Comparison of ENCODE assay signal across 8 cellular contexts in the genomic region with DNA sequence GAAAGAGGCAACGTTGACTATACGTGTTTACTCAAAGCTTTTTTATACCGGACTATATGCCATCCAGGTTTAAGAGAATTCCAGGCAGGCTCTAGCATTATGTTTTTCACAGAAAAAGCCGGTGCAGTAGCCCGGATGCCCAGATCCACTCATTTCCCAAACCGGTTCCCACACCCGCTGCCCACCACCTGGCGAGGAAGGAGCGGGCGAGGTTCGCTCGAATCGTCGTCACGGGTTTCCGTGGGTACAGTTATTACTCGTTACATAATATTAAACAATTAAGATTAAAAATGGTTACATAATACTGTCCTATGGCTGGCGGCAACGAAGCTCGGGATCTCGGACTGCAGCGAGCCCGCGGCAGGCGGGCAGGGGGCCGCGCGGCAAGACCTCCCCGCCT. TPM values are rescaled to one million over a fixed set of nuclear protein-coding genes. Genes with fewer than 3 reads are reported as not detected.
A peak's percentile ranks its signal among the peaks of the same experiment; 100 is the strongest.
DNase-seq lines count a peak whose midpoint lies in the region; ATAC-seq and TF ChIP-seq lines count a peak whose summit lies in the region.

No MANE protein-coding gene starts in this region.

- no peak for DNase-seq in activated T-cell treated with anti-CD3 and anti-CD28 coated beads, Interleukin-2, amount 50 U/mL, for 24 hours
- DNase-seq in activated T-cell treated with anti-CD3 and anti-CD28 coated beads for 4 hours, result no peak
- DNase-seq in activated naive CD8-positive, alpha-beta T cell treated with anti-CD3 and anti-CD28 coated beads, Interleukin-2, amount 50 U/mL, for 24 hours, result no peak
- no peak for DNase-seq in stomach
- no peak for DNase-seq in MM.1S

- TF ChIP-seq CTCF in stomach (IDR thresholded peaks at IDR 0.05) (no peak), MM.1S (IDR thresholded peaks at IDR 0.05; ENCODE audit: low read length) (no peak)

- no peaks in the 10 kb centered on the region for H3K27me3 ChIP-seq in stomach
- H3K27me3 ChIP-seq in MM.1S (replicated peaks; ENCODE audit: insufficient read depth, low read length), result no peaks in the 10 kb centered on the region

- H3K36me3 ChIP-seq in stomach (no peaks in the 10 kb centered on the region), MM.1S (replicated peaks; ENCODE audit: insufficient read depth, low read length) (no peaks in the 10 kb centered on the region)

- H3K4me3 Mint-ChIP-seq in activated T-cell treated with anti-CD3 and anti-CD28 coated beads, Interleukin-2, amount 50 U/mL, for 24 hours, result peak overlapping the region; percentile 64
- peak overlapping the region; percentile 53 for H3K4me3 Mint-ChIP-seq in activated naive CD8-positive, alpha-beta T cell treated with anti-CD3 and anti-CD28 coated beads, Interleukin-2, amount 50 U/mL, for 24 hours

- no peaks in the 10 kb centered on the region for H3K9me2 ChIP-seq in MM.1S (replicated peaks; ENCODE audit: insufficient read depth, low read length)

- peaks cover 26% of the 10 kb centered on the region for H3K27me3 Mint-ChIP-seq in activated T-cell treated with anti-CD3 and anti-CD28 coated beads, Interleukin-2, amount 50 U/mL, for 24 hours
- peaks cover 40% of the 10 kb centered on the region for H3K27me3 Mint-ChIP-seq in activated naive CD8-positive, alpha-beta T cell treated with anti-CD3 and anti-CD28 coated beads, Interleukin-2, amount 50 U/mL, for 24 hours

- WGBS in stomach, 5 donors, result 37 to 83% (median 51%) methylated on average over 24 to 29 of the region's 29 CpGs

- H2AFZ ChIP-seq in MM.1S (ENCODE audit: low read length), result no peak overlapping the region

- H3K27ac ChIP-seq in stomach (peak overlapping the region in 1 of 5 donors; percentile 68), MM.1S (ENCODE audit: low read length) (no peak overlapping the region)

- H3K36me3 Mint-ChIP-seq in activated T-cell treated with anti-CD3 and anti-CD28 coated beads, Interleukin-2, amount 50 U/mL, for 24 hours (ENCODE audit: low read depth), result no peaks in the 10 kb centered on the region
- no peaks in the 10 kb centered on the region for H3K36me3 Mint-ChIP-seq in activated naive CD8-positive, alpha-beta T cell treated with anti-CD3 and anti-CD28 coated beads, Interleukin-2, amount 50 U/mL, for 24 hours (ENCODE audit: low read depth)

- H3K4me1 ChIP-seq in stomach, result peaks cover 14 to 73% (median 54%) of the 10 kb centered on the region in 4 donors
- H3K4me1 ChIP-seq in MM.1S (ENCODE audit: low read length), result no peaks in the 10 kb centered on the region

- H3K9me3 Mint-ChIP-seq in activated T-cell treated with anti-CD3 and anti-CD28 coated beads, Interleukin-2, amount 50 U/mL, for 24 hours, result no peaks in the 10 kb centered on the region
- H3K9me3 Mint-ChIP-seq in activated naive CD8-positive, alpha-beta T cell treated with anti-CD3 and anti-CD28 coated beads, Interleukin-2, amount 50 U/mL, for 24 hours, result no peaks in the 10 kb centered on the region

- TF ChIP-seq POLR2A in stomach (IDR thresholded peaks at IDR 0.05), result no peak

- TF ChIP-seq EP300 in stomach (IDR thresholded peaks at IDR 0.05), result no peak

- no peaks in the 10 kb centered on the region for H3F3A ChIP-seq in MM.1S (ENCODE audit: insufficient read depth, low read length)

- H3K9me3 ChIP-seq in iPS-18c (ENCODE audit: control insufficient read depth, insufficient read depth, low read length), result no peaks in the 10 kb centered on the region
- H3K9me3 ChIP-seq in stomach, result no peaks in the 10 kb centered on the region
- H3K9me3 ChIP-seq in MM.1S (replicated peaks; ENCODE audit: insufficient read depth, low read length), result no peaks in the 10 kb centered on the region

- no peak overlapping the region for H3K9ac ChIP-seq in MM.1S (ENCODE audit: low read length)

- H3K4me1 Mint-ChIP-seq in activated T-cell treated with anti-CD3 and anti-CD28 coated beads, Interleukin-2, amount 50 U/mL, for 24 hours (ENCODE audit: low read depth), result peaks cover 23% of the 10 kb centered on the region
- peaks cover 12% of the 10 kb centered on the region for H3K4me1 Mint-ChIP-seq in activated naive CD8-positive, alpha-beta T cell treated with anti-CD3 and anti-CD28 coated beads, Interleukin-2, amount 50 U/mL, for 24 hours

- no peak overlapping the region for H3K4me2 ChIP-seq in MM.1S (ENCODE audit: low read depth, low read length)

- no peak for ATAC-seq in activated naive CD8-positive, alpha-beta T cell treated with anti-CD3 and anti-CD28 coated beads, Interleukin-2, amount 50 U/mL, for 24 hours
- ATAC-seq in GM18517 (IDR thresholded peaks at IDR 0.05; ENCODE audit: unreplicated experiment) (no peak), HG03196 (IDR thresholded peaks at IDR 0.05; ENCODE audit: unreplicated experiment) (no peak)

- no peaks in the 10 kb centered on the region for H3K79me2 ChIP-seq in MM.1S (ENCODE audit: low read length)

- H3K4me3 ChIP-seq in iPS-18c (ENCODE audit: insufficient read depth, low read depth, low read length), result peak overlapping the region; percentile 45
- peak overlapping the region; percentile 49 to 65 (median 59) for H3K4me3 ChIP-seq in stomach
- no peak overlapping the region for H3K4me3 ChIP-seq in MM.1S (ENCODE audit: low read length)

- peak overlapping the region; percentile 17 for H3K27ac Mint-ChIP-seq in activated T-cell treated with anti-CD3 and anti-CD28 coated beads, Interleukin-2, amount 50 U/mL, for 24 hours
- no peak overlapping the region for H3K27ac Mint-ChIP-seq in activated naive CD8-positive, alpha-beta T cell treated with anti-CD3 and anti-CD28 coated beads, Interleukin-2, amount 50 U/mL, for 24 hours

- intact Hi-C loops in stomach (cut with DNase I; ENCODE audit: low total_unique reads), result loop anchor here (10.0 kb wide), 1 partner anchor 273 kb away; no protein-coding TSS in a partner anchor

- no peaks in the 10 kb centered on the region for H4K20me1 ChIP-seq in MM.1S (ENCODE audit: insufficient read depth, low read length)

RNA-seq across cellular contexts. Expression of a gene that starts 0.8 kb away (rescaled TPM):
- total RNA-seq in stomach, result 10 to 100 TPM; 45.1 to 84.9 (median 68.8) TPM
- polyA plus RNA-seq in stomach, result 10 to 100 TPM; 10.2 to 15.1 (median 12.4) TPM
